ENCODE assay signal across 8 cellular contexts in the genomic region with DNA sequence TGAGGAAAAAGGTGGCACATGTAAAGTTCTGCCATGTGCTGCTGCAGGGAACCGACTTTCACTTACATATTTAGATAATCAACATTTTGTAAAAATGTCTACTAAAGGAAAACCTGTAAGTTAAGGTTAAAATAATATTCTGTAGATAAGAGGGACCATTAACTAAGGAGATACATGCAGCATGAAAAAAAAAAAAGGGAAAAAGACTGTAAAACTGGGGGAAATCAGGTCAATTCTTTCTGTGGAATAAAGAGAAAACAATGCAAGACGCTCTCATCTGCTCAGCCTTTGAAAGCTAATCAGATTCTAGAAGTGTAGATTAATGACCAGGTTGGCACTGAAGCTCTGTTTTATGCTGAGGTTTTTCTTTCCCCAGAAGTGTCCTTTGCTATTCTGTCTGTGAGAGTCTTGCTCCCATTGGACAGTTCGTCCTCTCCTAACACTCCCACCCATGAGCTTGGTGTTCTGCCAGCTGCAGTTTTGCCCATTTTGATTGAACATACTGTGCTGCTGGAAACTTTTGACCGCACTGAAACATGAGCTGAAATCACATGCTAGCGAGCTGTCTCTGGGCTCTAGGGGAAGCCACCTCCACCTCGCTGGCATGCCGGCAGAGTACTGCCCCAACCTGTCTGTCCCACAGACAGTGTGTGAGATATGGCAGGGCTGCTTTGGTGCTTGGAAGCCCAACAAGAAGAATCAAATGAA. TPM values are rescaled to one million over a fixed set of nuclear protein-coding genes. Genes with fewer than 3 reads are reported as not detected.
DNase-seq lines count a peak whose midpoint lies in the region; ATAC-seq, FAIRE-seq and TF ChIP-seq lines count a peak whose summit lies in the region.

No MANE protein-coding gene starts in this region.

- H3K4me2 ChIP-seq in HepG2 (ENCODE audit: low read depth, low read length) (no peak overlapping the region), PC-9 (no peak overlapping the region)

- no peak for FAIRE-seq in HepG2 (lab: Jason Lieb, UNC)

- CTCF ChIA-PET in activated naive CD4-positive, alpha-beta T cell treated with anti-CD3 and anti-CD28 coated beads, Interleukin-2, amount 10 ng/mL, durations not matched to agents 7 days and 5 days (lab: Charles Lee) = interaction anchor here (1.0 to 1.5 kb wide), 7 partner anchors 8 to 58 kb away, joined by 3 to 8 read pairs (median 4); no protein-coding TSS in a partner anchor
- CTCF ChIA-PET in HepG2 (lab: Yijun Ruan, JAX; ENCODE audit: low intra/inter-chr PET ratio, low total read pairs) = no interaction called here
- CTCF ChIA-PET in PC-9 (lab: Charles Lee) = no interaction called here

- H3K27me3 ChIP-seq in breast epithelium (no peaks in the 10 kb centered on the region), HepG2 (ENCODE audit: control insufficient read depth in 1 of 2, insufficient read depth in 2 of 2, low read length in 2 of 2) (no peaks in the 10 kb centered on the region), PC-9 (ENCODE audit: insufficient read depth, low read depth) (no peaks in the 10 kb centered on the region)

- no peaks in the 10 kb centered on the region for H3K27me3 Mint-ChIP-seq in activated naive CD4-positive, alpha-beta T cell treated with anti-CD3 and anti-CD28 coated beads, Interleukin-2, amount 10 ng/mL, durations not matched to agents 7 days and 5 days

- POLR2A ChIA-PET in HepG2 (lab: Yijun Ruan, JAX) = no interaction called here
- POLR2A ChIA-PET in PC-9 (lab: Charles Lee; ENCODE audit: unreplicated experiment) = interaction anchor here (0.6 kb wide), 1 partner anchor 32 kb away, joined by 10 read pairs; no protein-coding TSS in a partner anchor

- no peaks in the 10 kb centered on the region for H3K9me3 ChIP-seq in breast epithelium
- no peaks in the 10 kb centered on the region for H3K9me3 ChIP-seq in HepG2 (ENCODE audit: low read length)
- H3K9me3 ChIP-seq in PC-9 (ENCODE audit: insufficient read depth, low read depth) = no peaks in the 10 kb centered on the region

- H3K79me2 ChIP-seq in HepG2 (ENCODE audit: insufficient read depth, low read length) = no peaks in the 10 kb centered on the region
- H3K79me2 ChIP-seq in PC-9 (ENCODE audit: low read depth) = peaks cover 34% of the 10 kb centered on the region

- H3K9me3 Mint-ChIP-seq in activated naive CD4-positive, alpha-beta T cell treated with anti-CD3 and anti-CD28 coated beads, Interleukin-2, amount 10 ng/mL, durations not matched to agents 7 days and 5 days = no peaks in the 10 kb centered on the region

- H3K9ac ChIP-seq in HepG2 (ENCODE audit: insufficient read depth, low read depth, low read length) = no peak overlapping the region

- no peaks in the 10 kb centered on the region for H4K20me1 ChIP-seq in HepG2 (ENCODE audit: insufficient read depth, low read length)
- H4K20me1 ChIP-seq in PC-9 (ENCODE audit: insufficient read depth) = no peaks in the 10 kb centered on the region; the same call in 1 of the 2 replicates

- TF ChIP-seq CTCF in breast epithelium (IDR thresholded peaks at IDR 0.05) (no peak), HepG2 (CRISPR knock-in tag; IDR thresholded peaks at IDR 0.05) (no peak), PC-9 (conservative IDR thresholded peaks at IDR 0.05) (no peak)

- intact Hi-C loops in breast epithelium (cut with DNase I; ENCODE audit: low total_unique reads) (no loop called here), HepG2 (cut with micrococcal nuclease; ENCODE audit: unreplicated experiment) (no loop called here), PC-9 (cut with micrococcal nuclease; ENCODE audit: unreplicated experiment) (no loop called here)

- no peak overlapping the region for H3K4me3 Mint-ChIP-seq in activated naive CD4-positive, alpha-beta T cell treated with anti-CD3 and anti-CD28 coated beads, Interleukin-2, amount 10 ng/mL, durations not matched to agents 7 days and 5 days

- H3K36me3 Mint-ChIP-seq in activated naive CD4-positive, alpha-beta T cell treated with anti-CD3 and anti-CD28 coated beads, Interleukin-2, amount 10 ng/mL, durations not matched to agents 7 days and 5 days = peaks cover 42% of the 10 kb centered on the region

- H3K4me1 Mint-ChIP-seq in activated naive CD4-positive, alpha-beta T cell treated with anti-CD3 and anti-CD28 coated beads, Interleukin-2, amount 10 ng/mL, durations not matched to agents 7 days and 5 days = peaks cover 17% of the 10 kb centered on the region

- no peak overlapping the region for H2AFZ ChIP-seq in HepG2 (ENCODE audit: low read length)
- H2AFZ ChIP-seq in PC-9 = no peak overlapping the region

- in situ Hi-C loops in HepG2 (cut with HindIII; ENCODE audit: extremely low pct_ligation_motif_present, low pct_unique_long_range_greater_than_20kb) = no loop called here

- 96% methylated on average over 7 of the region's 7 CpGs for WGBS in HepG2 (ENCODE audit: low lambda C conversion rate)

- H3K36me3 ChIP-seq in breast epithelium (no peaks in the 10 kb centered on the region), HepG2 (replicated peaks in 1 of 2; ENCODE audit: control insufficient read depth in 1 of 2, insufficient read depth in 2 of 2, low read length in 2 of 2) (peaks cover 6 to 62% of the 10 kb centered on the region in 2 experiments), PC-9 (ENCODE audit: low read depth) (peaks cover 25% of the 10 kb centered on the region)

- no peak for TF ChIP-seq POLR2A in breast epithelium (IDR thresholded peaks at IDR 0.05)
- no peak for TF ChIP-seq POLR2A in HepG2 (IDR thresholded peaks at IDR 0.05; ENCODE audit: insufficient read depth in 1 of 2, low read depth in 2 of 2, low read length in 2 of 2)

- no TSS peak for BruUV-seq in HepG2 (replicated peaks; lab: Mats Ljungman, UMichigan)
- no TSS peak for BruUV-seq in PC-9 (replicated peaks; lab: Mats Ljungman, UMichigan)

- H3K27ac ChIP-seq in breast epithelium (peak overlapping the region; percentile 80 to 89), HepG2 (ENCODE audit: extremely low read length, insufficient read depth, low read length) (no peak overlapping the region), substantia nigra (ENCODE audit: low read depth, low read length, poor library complexity, severe bottlenecking) (no peak overlapping the region), PC-9 (no peak overlapping the region)

- H3F3A ChIP-seq in PC-9 (ENCODE audit: insufficient read depth, low read depth) = peaks cover 17% of the 10 kb centered on the region; the same call in 1 of the 2 replicates

- TF ChIP-seq EP300 in HepG2 (IDR thresholded peaks at IDR 0.05; ENCODE audit: low read depth in 2 of 2, low read length in 2 of 2) = no peak
- no peak for TF ChIP-seq EP300 in HepG2 (CRISPR knock-in tag; IDR thresholded peaks at IDR 0.05; ENCODE audit: borderline replicate concordance)

- no peak for TF ChIP-seq RAD21 in HepG2 (CRISPR knock-in tag; IDR thresholded peaks at IDR 0.05)

- ATAC-seq in HepG2 = no peak

- DNase-seq in activated naive CD4-positive, alpha-beta T cell treated with anti-CD3 and anti-CD28 coated beads, Interleukin-2, amount 10 ng/mL, durations not matched to agents 7 days and 5 days = no peak
- DNase-seq in activated naive CD4-positive, alpha-beta T cell treated with Interleukin-2 at 50 U/mL for 16 hours = no peak
- peak; percentile 75 to 91 for DNase-seq in breast epithelium (ENCODE audit: low spot score in 2 of 2)
- DNase-seq in HepG2 (ENCODE audit: low spot score) = no peak
- DNase-seq in substantia nigra (lab: John Stamatoyannopoulos, UW) = peak in 34 of 49 donors; percentile 2 to 83 (median 34)
- no peak for DNase-seq in PC-9
- DNase-seq in NCI-H526 treated with DMSO at 0.1 percent for 48 hours (lab: John Stamatoyannopoulos, UW) = no peak
- DNase-seq in iPS-NIHi7 (ENCODE audit: extremely low spot score) = no peak

- H3K4me3 ChIP-seq in breast epithelium (peak overlapping the region in 1 of 3 donors; percentile 19), HepG2 (replicated peaks in 1 of 3; ENCODE audit: insufficient read depth in 1 of 3, low read depth in 2 of 3, low read length in 3 of 3) (no peak overlapping the region), PC-9 (no peak overlapping the region)

- H3K4me1 ChIP-seq in breast epithelium (peaks cover 0 to 14% of the 10 kb centered on the region in 2 donors), HepG2 (ENCODE audit: insufficient read depth, low read length) (no peaks in the 10 kb centered on the region), PC-9 (replicated peaks; ENCODE audit: insufficient read depth) (peaks cover 13% of the 10 kb centered on the region)

- H3K9me2 ChIP-seq in PC-9 (ENCODE audit: insufficient read depth) = no peaks in the 10 kb centered on the region

- H3K27ac Mint-ChIP-seq in activated naive CD4-positive, alpha-beta T cell treated with anti-CD3 and anti-CD28 coated beads, Interleukin-2, amount 10 ng/mL, durations not matched to agents 7 days and 5 days = peak overlapping the region; percentile 8

RNA-seq across cellular contexts. Expression of a gene that starts 39.7 kb away (rescaled TPM):
- total RNA-seq in breast epithelium = 10 to 100 TPM; 21.6 to 31.9 (median 26.7) TPM
- 4.8 and 8.5 TPM in 2 replicates for total RNA-seq in HepG2 (2016; rRNA removed; fragmentation: Illumina TruSeq; extraction: Trizol)
- total RNA-seq in HepG2 (2016; cell fraction: cytosol; rRNA removed; fragmentation: Illumina TruSeq; extraction: Trizol; ENCODE audit: low read depth) = 1.6 and 1.9 TPM in 2 replicates
- 4.2 and 8.0 TPM in 2 replicates for total RNA-seq in HepG2 (2016; cell fraction: insoluble cytoplasmic fraction; rRNA removed; fragmentation: Illumina TruSeq; extraction: Trizol)
- 6.4 and 7.5 TPM in 2 replicates for total RNA-seq in HepG2 (2016; cell fraction: membrane; rRNA removed; fragmentation: Illumina TruSeq; extraction: Trizol)
- total RNA-seq in HepG2 (2016; cell fraction: nucleus; rRNA removed; fragmentation: Illumina TruSeq; extraction: Trizol) = 12.1 and 12.8 TPM in 2 replicates
- 10.6 and 12.3 TPM in 2 replicates for polyA plus RNA-seq in HepG2 (2011; rRNA removed)
- 5.4 and 8.1 TPM in 2 replicates for polyA plus RNA-seq in HepG2 (2011; cell fraction: cytosol; rRNA removed)
- 6.7 and 6.8 TPM in 2 replicates for polyA plus RNA-seq in HepG2 (2011; cell fraction: nucleus; rRNA removed)
- polyA plus RNA-seq in HepG2 (2012) = 10.9 and 11.6 TPM in 2 replicates
- 0.76 and 0.94 TPM in 2 replicates for polyA plus RNA-seq in HepG2 (2016; cell fraction: cytosol; fragmentation: Illumina TruSeq; extraction: Trizol; ENCODE audit: low read depth)
- polyA plus RNA-seq in HepG2 (2016; cell fraction: insoluble cytoplasmic fraction; fragmentation: Illumina TruSeq; extraction: Trizol; ENCODE audit: low read depth) = 18.5 and 19.8 TPM in 2 replicates
- polyA plus RNA-seq in HepG2 (2016; cell fraction: membrane; fragmentation: Illumina TruSeq; extraction: Trizol; ENCODE audit: low read depth) = 5.2 and 6.2 TPM in 2 replicates
- 20.2 and 21.2 TPM in 2 replicates for polyA plus RNA-seq in HepG2 (2016; cell fraction: nucleus; fragmentation: Illumina TruSeq; extraction: Trizol; ENCODE audit: insufficient read depth, low read depth)
- polyA minus RNA-seq in HepG2 (2011; rRNA and poly(A)+ RNA removed; ENCODE audit: low replicate concordance) = 44.4 and 46.8 TPM in 2 replicates
- 10.9 and 11.6 TPM in 2 replicates for polyA minus RNA-seq in HepG2 (2011; cell fraction: cytosol; rRNA and poly(A)+ RNA removed)
- polyA minus RNA-seq in HepG2 (2011; cell fraction: nucleus; rRNA and poly(A)+ RNA removed) = 23.0 and 23.1 TPM in 2 replicates
- 16.0 and 18.3 TPM in 2 replicates for total RNA-seq in PC-9 (2021)

RNA-seq across cellular contexts. Expression of a gene that starts 41.3 kb away (rescaled TPM):
- 1 to 10 TPM in 1 of 3 donors, under 1 TPM in 2; 0.48 to 2.8 (median 0.66) TPM for total RNA-seq in breast epithelium
- 0.38 TPM in 2 replicates for total RNA-seq in HepG2 (2016; rRNA removed; fragmentation: Illumina TruSeq; extraction: Trizol)
- total RNA-seq in HepG2 (2016; cell fraction: cytosol; rRNA removed; fragmentation: Illumina TruSeq; extraction: Trizol; ENCODE audit: low read depth) = 0.44 TPM in 1 of 2 replicates, not detected in the other
- 0.27 and 0.28 TPM in 2 replicates for total RNA-seq in HepG2 (2016; cell fraction: insoluble cytoplasmic fraction; rRNA removed; fragmentation: Illumina TruSeq; extraction: Trizol)
- total RNA-seq in HepG2 (2016; cell fraction: membrane; rRNA removed; fragmentation: Illumina TruSeq; extraction: Trizol) = 0.19 TPM in 1 of 2 replicates, not detected in the other
- total RNA-seq in HepG2 (2016; cell fraction: nucleus; rRNA removed; fragmentation: Illumina TruSeq; extraction: Trizol) = not detected in 2 replicates
- 0.05 and 0.10 TPM in 2 replicates for polyA plus RNA-seq in HepG2 (2011; rRNA removed)
- 0.03 and 0.04 TPM in 2 replicates for polyA plus RNA-seq in HepG2 (2011; cell fraction: cytosol; rRNA removed)
- polyA plus RNA-seq in HepG2 (2011; cell fraction: nucleus; rRNA removed) = 0.09 TPM in 1 of 2 replicates, not detected in the other
- 0.12 and 0.27 TPM in 2 replicates for polyA plus RNA-seq in HepG2 (2012)
- 0.06 TPM in 1 of 2 replicates, not detected in the other for polyA plus RNA-seq in HepG2 (2016; cell fraction: cytosol; fragmentation: Illumina TruSeq; extraction: Trizol; ENCODE audit: low read depth)
- 0.16 and 0.24 TPM in 2 replicates for polyA plus RNA-seq in HepG2 (2016; cell fraction: insoluble cytoplasmic fraction; fragmentation: Illumina TruSeq; extraction: Trizol; ENCODE audit: low read depth)
- polyA plus RNA-seq in HepG2 (2016; cell fraction: membrane; fragmentation: Illumina TruSeq; extraction: Trizol; ENCODE audit: low read depth) = 0.07 and 0.17 TPM in 2 replicates
- 0.25 TPM in 1 of 2 replicates, not detected in the other for polyA plus RNA-seq in HepG2 (2016; cell fraction: nucleus; fragmentation: Illumina TruSeq; extraction: Trizol; ENCODE audit: insufficient read depth, low read depth)
- polyA minus RNA-seq in HepG2 (2011; rRNA and poly(A)+ RNA removed; ENCODE audit: low replicate concordance) = 0.37 TPM in 1 of 2 replicates, not detected in the other
- polyA minus RNA-seq in HepG2 (2011; cell fraction: cytosol; rRNA and poly(A)+ RNA removed) = not detected in 2 replicates
- polyA minus RNA-seq in HepG2 (2011; cell fraction: nucleus; rRNA and poly(A)+ RNA removed) = 0.12 and 0.26 TPM in 2 replicates
- 1.6 and 2.3 TPM in 2 replicates for total RNA-seq in PC-9 (2021)

RNA-seq across cellular contexts. Expression of a gene that starts 41.5 kb away (rescaled TPM):
- total RNA-seq in breast epithelium (100 to 1,000 TPM in 1 of 3 donors, 10 to 100 TPM in 2; 82.9 to 135 (median 96.7) TPM), HepG2 (2016; rRNA removed; fragmentation: Illumina TruSeq; extraction: Trizol) (107 and 161 TPM in 2 replicates), PC-9 (2021) (78.3 and 114 TPM in 2 replicates)
- total RNA-seq in HepG2 (2016; cell fraction: cytosol; rRNA removed; fragmentation: Illumina TruSeq; extraction: Trizol; ENCODE audit: low read depth) = 34.7 and 38.8 TPM in 2 replicates
- total RNA-seq in HepG2 (2016; cell fraction: insoluble cytoplasmic fraction; rRNA removed; fragmentation: Illumina TruSeq; extraction: Trizol) = 112 and 168 TPM in 2 replicates
- 44.9 and 45.0 TPM in 2 replicates for total RNA-seq in HepG2 (2016; cell fraction: membrane; rRNA removed; fragmentation: Illumina TruSeq; extraction: Trizol)
- 50.0 and 57.0 TPM in 2 replicates for total RNA-seq in HepG2 (2016; cell fraction: nucleus; rRNA removed; fragmentation: Illumina TruSeq; extraction: Trizol)
- polyA plus RNA-seq in HepG2 (2011; rRNA removed) = 100 and 114 TPM in 2 replicates
- polyA plus RNA-seq in HepG2 (2011; cell fraction: cytosol; rRNA removed) = 58.3 and 73.6 TPM in 2 replicates
- 45.3 and 65.3 TPM in 2 replicates for polyA plus RNA-seq in HepG2 (2011; cell fraction: nucleus; rRNA removed)
- polyA plus RNA-seq in HepG2 (2012) = 84.2 and 88.0 TPM in 2 replicates
- 49.4 and 58.6 TPM in 2 replicates for polyA plus RNA-seq in HepG2 (2016; cell fraction: cytosol; fragmentation: Illumina TruSeq; extraction: Trizol; ENCODE audit: low read depth)
- 175 and 205 TPM in 2 replicates for polyA plus RNA-seq in HepG2 (2016; cell fraction: insoluble cytoplasmic fraction; fragmentation: Illumina TruSeq; extraction: Trizol; ENCODE audit: low read depth)
- 42.2 and 44.9 TPM in 2 replicates for polyA plus RNA-seq in HepG2 (2016; cell fraction: membrane; fragmentation: Illumina TruSeq; extraction: Trizol; ENCODE audit: low read depth)
- polyA plus RNA-seq in HepG2 (2016; cell fraction: nucleus; fragmentation: Illumina TruSeq; extraction: Trizol; ENCODE audit: insufficient read depth, low read depth) = 141 and 142 TPM in 2 replicates
- 14.3 and 39.7 TPM in 2 replicates for polyA minus RNA-seq in HepG2 (2011; rRNA and poly(A)+ RNA removed; ENCODE audit: low replicate concordance)
- polyA minus RNA-seq in HepG2 (2011; cell fraction: cytosol; rRNA and poly(A)+ RNA removed) = 17.8 and 23.5 TPM in 2 replicates
- polyA minus RNA-seq in HepG2 (2011; cell fraction: nucleus; rRNA and poly(A)+ RNA removed) = 38.6 and 50.0 TPM in 2 replicates

Comparison
In these comparisons a context has a peak if more than half of its experiments do, and no peak if none do; other contexts are left out.
1. DNase-seq: peak in breast epithelium (2 of 2) and substantia nigra (34 of 49); none in activated naive CD4-positive, alpha-beta T cell treated with anti-CD3 and anti-CD28 coated beads, Interleukin-2, amount 10 ng/mL, durations not matched to agents 7 days and 5 days (single experiment), activated naive CD4-positive, alpha-beta T cell treated with Interleukin-2 at 50 U/mL for 16 hours (single experiment), HepG2 (single experiment), PC-9 (0 of 2), NCI-H526 treated with DMSO at 0.1 percent for 48 hours (single experiment) and iPS-NIHi7 (single experiment).
2. H3K27ac ChIP-seq: peak in breast epithelium (2 of 2); none in HepG2 (single experiment), substantia nigra (single experiment) and PC-9 (single experiment).